Comparison of ENCODE assay signal across 18 cellular contexts in the genomic region with DNA sequence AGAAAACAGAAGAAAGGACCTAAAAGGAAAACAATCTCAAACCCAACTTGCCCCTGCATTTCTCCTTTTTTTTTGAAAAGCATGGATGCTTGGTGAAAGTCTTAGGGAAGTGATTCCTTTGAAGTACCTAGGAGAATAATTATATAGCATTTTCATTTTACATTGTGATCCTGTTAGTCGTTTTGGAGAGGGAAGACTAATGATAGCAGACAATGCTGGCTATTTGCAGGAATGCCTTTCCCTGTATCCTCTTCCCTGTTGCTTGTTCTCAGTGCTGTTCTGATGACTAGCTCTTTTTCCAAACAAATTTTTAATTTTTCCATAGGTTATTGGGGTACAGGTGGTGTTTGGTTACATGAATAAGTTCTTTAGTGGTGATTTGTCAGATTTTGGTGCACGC. TPM values are rescaled to one million over a fixed set of nuclear protein-coding genes. Genes with fewer than 3 reads are reported as not detected.
"Had no signal": no experiment of that assay in that cellular context is flagged by ENCODE, and none has a peak within 500 bp of the region (broad histone marks: within the 10 kb centered on the region; RNA-seq: fewer than 3 reads in every experiment).

No MANE protein-coding gene starts in this region.

- H3K27me3 ChIP-seq: colonic mucosa, neutrophil, thyroid gland had no signal

- H3K9ac ChIP-seq: parathyroid adenoma had no signal

- H2AFZ ChIP-seq: parathyroid adenoma had no signal

- H3K4me1 ChIP-seq: colonic mucosa, parathyroid adenoma had no signal

- H3K4me3 ChIP-seq: colonic mucosa, lower lobe of right lung, thyroid gland had no signal

- H3K79me2 ChIP-seq: parathyroid adenoma had no signal

- H3K36me3 ChIP-seq: colonic mucosa, lower lobe of right lung, neutrophil, thyroid gland had no signal

- H3K27ac ChIP-seq: colonic mucosa, lower lobe of right lung, neutrophil, parathyroid adenoma, thyroid gland had no signal

- DNase-seq: activated CD4-positive, alpha-beta T cell treated with anti-CD3 and anti-CD28 coated beads for 36 hours; activated CD4-positive, alpha-beta T cell treated with anti-CD3 and anti-CD28 coated beads, Interleukin-2, amount 50 U/mL, for 48 hours; activated naive CD4-positive, alpha-beta T cell; activated naive CD8-positive, alpha-beta T cell treated with anti-CD3 and anti-CD28 coated beads for 36 hours; amygdala; caudate nucleus; colonic mucosa; foreskin melanocyte; hypothalamus; islet precursor cell; left colon; lower lobe of right lung; natural killer cell; stimulated activated naive B cell treated with anti-CD40 and anti-IgM and Interleukin-4, amounts not matched to agents 10 μg/mL and 1 μg/mL and 100 μg/mL, for 72 hours; thyroid gland had no signal

- H3K9me3 ChIP-seq: colonic mucosa, lower lobe of right lung, neutrophil, thyroid gland had no signal

RNA-seq across cellular contexts. Expression of a gene that starts 53.9 kb away (rescaled TPM):
- total RNA-seq: T-helper 2 cell treated with Interferon-gamma antibody and Interleukin-4, amounts not matched to agents 100 ng/mL and 5 ng/mL, for 36 hours had no signal
